9 cellular contexts compared by ENCODE assay signal in genomic region chr4:143352052-143352451, GRCh38. TPM values are rescaled to one million over a fixed set of nuclear protein-coding genes. Genes with fewer than 3 reads are reported as not detected.
A peak's percentile ranks its signal among the peaks of the same experiment; 100 is the strongest.
DNase-seq lines count a peak whose midpoint lies in the region; ATAC-seq and TF ChIP-seq lines count a peak whose summit lies in the region.
"Had no signal": no experiment of that assay in that cellular context is flagged by ENCODE, and none has a peak within 500 bp of the region (broad histone marks: within the 10 kb centered on the region; RNA-seq: fewer than 3 reads in every experiment).

No MANE protein-coding gene starts in this region.

- TF ChIP-seq POLR2A in transverse colon (IDR thresholded peaks at IDR 0.05), result no peak

- in situ Hi-C loops in transverse colon (cut with MboI; ENCODE audit: low pct_ligation_motif_present in 1 of 4, low pct_unique_long_range_greater_than_20kb in 1 of 4, low sequenced_read_pairs in 3 of 4), result no loop called here

- no peak overlapping the region for H3K4me3 ChIP-seq in right cardiac atrium (ENCODE audit: low read length)
- H3K4me3 ChIP-seq in transverse colon, result no peak overlapping the region
- H3K4me3 ChIP-seq: neural progenitor cell had no signal

- peak; percentile 9 for DNase-seq in NCI-H1694 (lab: John Stamatoyannopoulos, UW)
- DNase-seq in NCI-H1694 treated with DMSO at 0.1 percent for 48 hours (lab: John Stamatoyannopoulos, UW), result no peak
- DNase-seq in right cardiac atrium, result no peak
- peak; percentile 64 for DNase-seq in transverse colon
- no peak for DNase-seq in GM19240 (ENCODE audit: insufficient read length, low spot score)

- ATAC-seq in right cardiac atrium (peak in 1 of 2 donors; percentile 27), HG02885 (IDR thresholded peaks at IDR 0.05; ENCODE audit: poor library complexity, unreplicated experiment) (no peak), HG03520 (IDR thresholded peaks at IDR 0.05; ENCODE audit: unreplicated experiment) (no peak)

- H3K9me3 ChIP-seq in right cardiac atrium (ENCODE audit: control insufficient read depth, low read length) (no peaks in the 10 kb centered on the region), transverse colon (no peaks in the 10 kb centered on the region)

- TF ChIP-seq EP300 in transverse colon (IDR thresholded peaks at IDR 0.05; ENCODE audit: low read depth), result no peak

- H3K4me1 ChIP-seq in right cardiac atrium (ENCODE audit: control insufficient read depth, insufficient read depth, low read length), result peaks cover 10% of the 10 kb centered on the region
- peaks cover 36 to 65% (median 54%) of the 10 kb centered on the region in 4 donors for H3K4me1 ChIP-seq in transverse colon

- intact Hi-C loops in right cardiac atrium (cut with DNase I) (loop anchor here in 1 of 4 donors (5.0 kb wide), 1 partner anchor 50 kb away; no protein-coding TSS in a partner anchor), transverse colon (cut with DNase I; ENCODE audit: low total_unique reads) (no loop called here)

- TF ChIP-seq CTCF in VCaP (conservative IDR thresholded peaks at IDR 0.05) (no peak), transverse colon (IDR thresholded peaks at IDR 0.05) (no peak)

- H3K27me3 ChIP-seq in right cardiac atrium (ENCODE audit: control insufficient read depth, insufficient read depth) (no peaks in the 10 kb centered on the region), transverse colon (no peaks in the 10 kb centered on the region)
- H3K27me3 ChIP-seq: neural progenitor cell had no signal

- H3K36me3 ChIP-seq in transverse colon, result no peaks in the 10 kb centered on the region
- H3K36me3 ChIP-seq: neural progenitor cell had no signal

- peak overlapping the region; percentile 61 for H3K27ac ChIP-seq in VCaP
- peak overlapping the region; percentile 66 for H3K27ac ChIP-seq in right cardiac atrium (ENCODE audit: low read length)
- H3K27ac ChIP-seq in transverse colon, result peak overlapping the region; percentile 75 to 87 (median 83)
- H3K27ac ChIP-seq: neural progenitor cell had no signal

RNA-seq across cellular contexts. Expression of gene GAB1, which starts 15.4 kb away (rescaled TPM):
- total RNA-seq in right cardiac atrium (10 to 100 TPM; 46.8 to 73.4 (median 59.0) TPM), transverse colon (10 to 100 TPM; 33.0 to 72.7 (median 62.2) TPM)
- polyA plus RNA-seq in right cardiac atrium, result 11.0 TPM

Comparison
In these comparisons a context has a peak if more than half of its experiments do, and no peak if none do; other contexts are left out.
1. DNase-seq: peak in NCI-H1694 (single experiment) and transverse colon (single experiment); none in NCI-H1694 treated with DMSO at 0.1 percent for 48 hours (single experiment), right cardiac atrium (0 of 3) and GM19240 (single experiment).
2. Peak in every context shown above with its lines, with median percentiles within 50 percentile points of each other: H3K27ac ChIP-seq.